Comparison of ENCODE assay signal across 10 cellular contexts in the genomic region with DNA sequence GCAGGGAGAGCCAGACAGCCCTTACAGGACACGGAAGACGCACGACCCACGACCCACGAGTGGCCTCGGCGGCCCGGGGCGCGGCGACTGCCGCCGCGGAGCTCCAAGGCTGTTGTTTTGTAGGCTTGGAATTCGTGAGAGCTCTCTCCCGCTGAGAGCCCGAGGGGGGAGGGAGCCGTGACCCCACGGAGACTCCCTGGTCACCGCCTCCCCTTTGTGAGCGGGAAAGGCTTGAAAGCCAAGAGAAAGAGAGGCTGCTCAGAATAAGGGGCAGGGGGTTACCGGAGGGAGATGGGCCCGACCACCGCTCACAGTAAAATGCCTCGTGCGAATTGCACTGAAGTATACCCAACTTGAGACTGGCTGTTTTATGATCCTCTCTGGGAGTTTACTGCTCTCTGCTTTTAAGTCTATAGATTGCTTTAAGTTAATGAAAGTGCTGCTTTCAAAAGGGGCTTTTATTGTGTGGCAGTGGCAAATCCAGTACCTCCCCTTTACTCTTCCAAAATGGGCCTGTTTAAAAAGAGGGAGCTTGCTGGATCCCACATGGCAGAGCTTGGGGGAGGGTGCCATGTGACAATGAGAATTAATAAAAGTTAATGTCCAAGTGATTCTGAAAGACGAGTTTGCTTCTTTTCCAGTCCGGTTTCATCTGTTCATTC. TPM values are rescaled to one million over a fixed set of nuclear protein-coding genes. Genes with fewer than 3 reads are reported as not detected.
A peak's percentile ranks its signal among the peaks of the same experiment; 100 is the strongest.
DNase-seq lines count a peak whose midpoint lies in the region; ATAC-seq and TF ChIP-seq lines count a peak whose summit lies in the region.
"Had no signal": no experiment of that assay in that cellular context is flagged by ENCODE, and none has a peak within 500 bp of the region (broad histone marks: within the 10 kb centered on the region; RNA-seq: fewer than 3 reads in every experiment).

No MANE protein-coding gene starts in this region.

- in situ Hi-C loops in gastrocnemius medialis (cut with MboI; ENCODE audit: low sequenced_read_pairs in 4 of 4) = loop anchor here (5.0 to 10.0 kb wide), 3 partner anchors 177 to 237 kb away; no protein-coding TSS in a partner anchor

- peaks cover 68% of the 10 kb centered on the region for H3K27me3 ChIP-seq in HUES48 (ENCODE audit: control insufficient read depth, insufficient read depth, low read length)
- peaks cover 33% of the 10 kb centered on the region for H3K27me3 ChIP-seq in colonic mucosa
- no peaks in the 10 kb centered on the region for H3K27me3 ChIP-seq in gastrocnemius medialis

- H3K4me1 ChIP-seq in HUES48 (ENCODE audit: control insufficient read depth, insufficient read depth, low read length) (peaks cover 59% of the 10 kb centered on the region), colonic mucosa (no peaks in the 10 kb centered on the region), gastrocnemius medialis (peaks cover 50 to 53% of the 10 kb centered on the region in 2 donors)

- H3K9me3 ChIP-seq in HUES48 (ENCODE audit: control insufficient read depth, insufficient read depth, low read length) (no peaks in the 10 kb centered on the region), colonic mucosa (no peaks in the 10 kb centered on the region), gastrocnemius medialis (no peaks in the 10 kb centered on the region)

- no peak for TF ChIP-seq CTCF in colonic mucosa (IDR thresholded peaks at IDR 0.05)
- TF ChIP-seq CTCF in gastrocnemius medialis (IDR thresholded peaks at IDR 0.05 in 4 of 5, conservative IDR thresholded peaks at IDR 0.05 in 1 of 5) = no peak

- DNase-seq in colonic mucosa (no peak), iPS-NIHi7 (ENCODE audit: extremely low spot score) (peak; percentile 40), gastrocnemius medialis (peak in 1 of 2 donors; percentile 42), GDM1 (lab: John Stamatoyannopoulos, UW) (no peak), NCI-H69 (lab: John Stamatoyannopoulos, UW) (no peak)
- DNase-seq: cortex of kidney had no signal

- H3K27ac ChIP-seq in HUES48 (ENCODE audit: low read depth, low read length) (no peak overlapping the region), colonic mucosa (peak overlapping the region; percentile 44), gastrocnemius medialis (peak overlapping the region; percentile 88 to 99 (median 91))

- intact Hi-C loops in colonic mucosa (cut with DNase I) = no loop called here
- intact Hi-C loops in gastrocnemius medialis (cut with DNase I; ENCODE audit: low total_unique reads) = loop anchor here (5.0 kb wide), 2 partner anchors 45 to 115 kb away; no protein-coding TSS in a partner anchor

- TF ChIP-seq POLR2A in gastrocnemius medialis (IDR thresholded peaks at IDR 0.05) = peak in 1 of 2 donors; percentile 37

- H3K9ac ChIP-seq in HUES48 (ENCODE audit: low read depth, low read length) = no peak overlapping the region
- H3K9ac ChIP-seq in colonic mucosa (ENCODE audit: low read depth in 2 of 2, low read length in 2 of 2) = peak overlapping the region in 1 of 2 donors; percentile 23

- H3K36me3 ChIP-seq in HUES48 (ENCODE audit: control insufficient read depth, insufficient read depth, low read length) (no peaks in the 10 kb centered on the region), colonic mucosa (no peaks in the 10 kb centered on the region), gastrocnemius medialis (no peaks in the 10 kb centered on the region)

- H3K4me3 ChIP-seq in HUES48 (ENCODE audit: low read depth, low read length) (peak overlapping the region; percentile 76), colonic mucosa (no peak overlapping the region), gastrocnemius medialis (peak overlapping the region; percentile 62 to 90 (median 70))

- no peak for ATAC-seq in gastrocnemius medialis
- no peak for ATAC-seq in GM18909 (IDR thresholded peaks at IDR 0.05; ENCODE audit: poor library complexity, unreplicated experiment)
- ATAC-seq in HG03196 (IDR thresholded peaks at IDR 0.05; ENCODE audit: unreplicated experiment) = no peak

RNA-seq across cellular contexts. Expression of a gene that starts 2.9 kb away (rescaled TPM):
- total RNA-seq in colonic mucosa = 1 to 10 TPM in 1 of 2 donors, under 1 TPM in 1; 0.52 to 1.3 TPM
- 10 to 100 TPM in 1 of 4 donors, 1 to 10 TPM in 3; 3.7 to 11.7 (median 6.0) TPM for total RNA-seq in gastrocnemius medialis
- total RNA-seq: lung microvascular endothelial cell had no signal

RNA-seq across cellular contexts. Expression of a gene that starts 56.0 kb away (rescaled TPM):
- total RNA-seq in colonic mucosa = 10 to 100 TPM in 1 of 2 donors, 1 to 10 TPM in 1; 8.7 to 17.3 TPM
- total RNA-seq in gastrocnemius medialis = 10 to 100 TPM in 1 of 4 donors, 1 to 10 TPM in 3; 6.3 to 11.2 (median 9.4) TPM
